ENCODE assay signal across 17 cellular contexts in genomic region chr1:160048335-160048734, GRCh38. TPM values are rescaled to one million over a fixed set of nuclear protein-coding genes. Genes with fewer than 3 reads are reported as not detected.
"Had no signal": no experiment of that assay in that cellular context is flagged by ENCODE, and none has a peak within 500 bp of the region (broad histone marks: within the 10 kb centered on the region; RNA-seq: fewer than 3 reads in every experiment).

No MANE protein-coding gene starts in this region.

- DNase-seq: activated CD4-positive, alpha-beta memory T cell treated with anti-CD3 and anti-CD28 coated beads for 36 hours; activated CD4-positive, alpha-beta T cell treated with anti-CD3 and anti-CD28 coated beads for 4 hours; activated CD8-positive, alpha-beta memory T cell treated with anti-CD3 and anti-CD28 coated beads, Interleukin-2, amount 10 ng/mL, durations not matched to agents 7 days and 5 days; foreskin melanocyte; hypothalamus; left ventricle myocardium inferior; ovary; stimulated activated CD4-positive, alpha-beta T cell treated with anti-CD3 and anti-CD28 coated beads, Interleukin-4, amount 100 ng/mL, for 24 hours; stomach; upper lobe of right lung had no signal

- H3K27me3 ChIP-seq: ovary had no signal

- H3K9me3 ChIP-seq: left ventricle myocardium inferior, ovary, stomach, upper lobe of right lung had no signal

- H3K27ac ChIP-seq: cardiac muscle cell, left ventricle myocardium inferior, ovary, stomach, upper lobe of right lung had no signal

- ATAC-seq: activated CD8-positive, alpha-beta memory T cell treated with anti-CD3 and anti-CD28 coated beads, Interleukin-2, amount 10 ng/mL, durations not matched to agents 7 days and 5 days; sciatic nerve; stimulated activated effector memory CD8-positive, alpha-beta T cell treated with anti-CD3 and anti-CD28 coated beads, Interleukin-12 subunit alpha, Interleukin-12 subunit beta, amount 100 ng/mL, for 72 hours; upper lobe of right lung; WTC11 had no signal

- H3K36me3 ChIP-seq: cardiac muscle cell, left ventricle myocardium inferior, ovary, stomach, upper lobe of right lung had no signal

- H3K4me3 ChIP-seq: cardiac muscle cell, left ventricle myocardium inferior, ovary, stomach, upper lobe of right lung had no signal

RNA-seq across cellular contexts. Expression of gene KCNJ10, which starts 21.6 kb away (rescaled TPM):
- total RNA-seq: activated CD4-positive, alpha-beta memory T cell treated with anti-CD3 and anti-CD28 coated beads for 36 hours; activated CD8-positive, alpha-beta memory T cell treated with anti-CD3 and anti-CD28 coated beads, Interleukin-2, amount 10 ng/mL, durations not matched to agents 7 days and 5 days; left ventricle myocardium inferior; mononuclear cell; pulmonary artery endothelial cell; stomach; upper lobe of right lung had no signal

RNA-seq across cellular contexts. Expression of gene KCNJ9, which starts 33.0 kb away (rescaled TPM):
- total RNA-seq: activated CD4-positive, alpha-beta memory T cell treated with anti-CD3 and anti-CD28 coated beads for 36 hours; activated CD8-positive, alpha-beta memory T cell treated with anti-CD3 and anti-CD28 coated beads, Interleukin-2, amount 10 ng/mL, durations not matched to agents 7 days and 5 days; kidney epithelial cell; mononuclear cell; ovary; pulmonary artery endothelial cell; upper lobe of right lung had no signal
